In genomic region chr19:49148784-49149651, GRCh38 we compare ENCODE assay signal across 8 cellular contexts. TPM values are rescaled to one million over a fixed set of nuclear protein-coding genes. Genes with fewer than 3 reads are reported as not detected.
A peak's percentile ranks its signal among the peaks of the same experiment; 100 is the strongest.
DNase-seq lines count a peak whose midpoint lies in the region; ATAC-seq and TF ChIP-seq lines count a peak whose summit lies in the region.

No MANE protein-coding gene starts in this region.

- no peaks in the 10 kb centered on the region for H3K9me3 ChIP-seq in T-helper 17 cell (ENCODE audit: control insufficient read depth, low read length, poor library complexity, severe bottlenecking)
- H3K9me3 ChIP-seq in cardiac muscle cell (ENCODE audit: low read depth): no peaks in the 10 kb centered on the region
- no peaks in the 10 kb centered on the region for H3K9me3 ChIP-seq in parathyroid adenoma (ENCODE audit: control insufficient read depth, low read length)
- H3K9me3 ChIP-seq in tibial nerve: no peaks in the 10 kb centered on the region

- H3K79me2 ChIP-seq in parathyroid adenoma: no peaks in the 10 kb centered on the region

- H3K36me3 Mint-ChIP-seq in T-helper 17 cell (ENCODE audit: low read depth): peaks cover 8% of the 10 kb centered on the region

- H3K27me3 Mint-ChIP-seq in T-helper 17 cell: peaks cover 61% of the 10 kb centered on the region

- WGBS in tibial nerve, 2 donors: 2 to 3% methylated on average over 44 to 46 of the region's 49 CpGs

- peak in 1 of 2 donors; percentile 38 for TF ChIP-seq POLR2A in tibial nerve (IDR thresholded peaks at IDR 0.05)

- peak overlapping the region; percentile 85 for H2AFZ ChIP-seq in parathyroid adenoma

- H3K27ac Mint-ChIP-seq in T-helper 17 cell: no peak overlapping the region

- H3K36me3 ChIP-seq in cardiac muscle cell (no peaks in the 10 kb centered on the region), parathyroid adenoma (ENCODE audit: control insufficient read depth, insufficient read depth, low read length) (no peaks in the 10 kb centered on the region), tibial nerve (no peaks in the 10 kb centered on the region)

- TF ChIP-seq EP300 in tibial nerve (IDR thresholded peaks at IDR 0.05): peak in 1 of 2 donors; percentile 22

- H3K9ac ChIP-seq in parathyroid adenoma: no peak overlapping the region

- no peak for TF ChIP-seq CTCF in cardiac muscle cell (IDR thresholded peaks at IDR 0.05; ENCODE audit: low read depth, low read length)
- no peak for TF ChIP-seq CTCF in parathyroid adenoma (IDR thresholded peaks at IDR 0.05)
- TF ChIP-seq CTCF in tibial nerve (IDR thresholded peaks at IDR 0.05): no peak

- DNase-seq in GDM1 (lab: John Stamatoyannopoulos, UW): peak; percentile 87
- DNase-seq in NCI-H146 (lab: John Stamatoyannopoulos, UW): peak; percentile 92
- peak; percentile 64 to 72 (median 70) for DNase-seq in T-helper 17 cell
- DNase-seq in amniotic epithelial cell (ENCODE audit: low read depth): peak; percentile 88
- DNase-seq in cardiac muscle cell (ENCODE audit: low read depth in 1 of 2, low spot score in 1 of 2): peak; percentile 98 to 100
- peak; percentile 96 to 99 for DNase-seq in tibial nerve (ENCODE audit: low spot score in 2 of 2)

- H3K4me1 ChIP-seq in cardiac muscle cell (ENCODE audit: low read depth) (peaks cover 18% of the 10 kb centered on the region), parathyroid adenoma (peaks cover 6% of the 10 kb centered on the region), tibial nerve (peaks cover 0 to 55% (median 24%) of the 10 kb centered on the region in 4 donors)

- peak overlapping the region; percentile 86 for H3K4me3 Mint-ChIP-seq in T-helper 17 cell

- peak overlapping the region; percentile 78 for H3K4me2 ChIP-seq in parathyroid adenoma (ENCODE audit: low read length)

- ATAC-seq in T-helper 17 cell (peak; percentile 65), HG02840 (IDR thresholded peaks at IDR 0.05; ENCODE audit: low FRiP score, unreplicated experiment) (no peak)

- H3K4me1 Mint-ChIP-seq in T-helper 17 cell: peaks cover 28% of the 10 kb centered on the region

- H3K27me3 ChIP-seq in cardiac muscle cell: no peaks in the 10 kb centered on the region
- H3K27me3 ChIP-seq in parathyroid adenoma (ENCODE audit: control insufficient read depth, insufficient read depth, low read length): no peaks in the 10 kb centered on the region
- peaks cover 0 to 34% of the 10 kb centered on the region in 2 donors for H3K27me3 ChIP-seq in tibial nerve

- H3K4me3 ChIP-seq in cardiac muscle cell (peak overlapping the region; percentile 56), parathyroid adenoma (ENCODE audit: low read depth, low read length) (peak overlapping the region; percentile 79), tibial nerve (peak overlapping the region; percentile 46 to 71 (median 53))

- peak overlapping the region; percentile 90 for H3K27ac ChIP-seq in cardiac muscle cell
- H3K27ac ChIP-seq in parathyroid adenoma: peak overlapping the region; percentile 86
- H3K27ac ChIP-seq in tibial nerve: peak overlapping the region in 3 of 4 donors; percentile 62 to 77 (median 73)

RNA-seq across cellular contexts. Expression of gene HRC, which starts 6.2 kb away (rescaled TPM):
- not detected for total RNA-seq in T-helper 17 cell
- 255 and 389 TPM in 2 replicates for total RNA-seq in cardiac muscle cell
- polyA plus RNA-seq in cardiac muscle cell: 184 and 255 TPM in 2 replicates
- 1 to 10 TPM in 3 of 4 donors, under 1 TPM in 1; 0.60 to 4.3 (median 2.6) TPM for total RNA-seq in tibial nerve

RNA-seq across cellular contexts. Expression of gene TRPM4, which starts 8.6 kb away (rescaled TPM):
- under 1 TPM in 1 of 2 donors, not detected in 1; 0.25 TPM for total RNA-seq in T-helper 17 cell
- 51.3 and 106 TPM in 2 replicates for total RNA-seq in cardiac muscle cell
- polyA plus RNA-seq in cardiac muscle cell: 74.2 and 119 TPM in 2 replicates
- 10 to 100 TPM; 12.6 to 22.4 (median 16.7) TPM for total RNA-seq in tibial nerve

RNA-seq across cellular contexts. Expression of gene PPFIA3, which starts 29.7 kb away (rescaled TPM):
- total RNA-seq in T-helper 17 cell (1 to 10 TPM; 2.6 to 3.9 TPM), cardiac muscle cell (27.3 and 30.4 TPM in 2 replicates), tibial nerve (1 to 10 TPM; 1.8 to 6.7 (median 3.5) TPM)
- 29.3 and 32.5 TPM in 2 replicates for polyA plus RNA-seq in cardiac muscle cell

RNA-seq across cellular contexts. Expression of gene C19orf73, which starts 30.1 kb away (rescaled TPM):
- total RNA-seq in T-helper 17 cell (1 to 10 TPM; 3.6 to 3.9 TPM), cardiac muscle cell (2.1 and 12.5 TPM in 2 replicates), tibial nerve (1 to 10 TPM in 3 of 4 donors, not detected in 1; 1.0 to 7.8 (median 5.0) TPM)
- 3.7 and 9.6 TPM in 2 replicates for polyA plus RNA-seq in cardiac muscle cell

RNA-seq across cellular contexts. Expression of gene LIN7B, which starts 34.8 kb away (rescaled TPM):
- 1 to 10 TPM; 4.7 to 5.2 TPM for total RNA-seq in T-helper 17 cell
- total RNA-seq in cardiac muscle cell: 20.0 and 24.5 TPM in 2 replicates
- 34.6 and 37.8 TPM in 2 replicates for polyA plus RNA-seq in cardiac muscle cell
- 10 to 100 TPM; 15.7 to 24.9 (median 19.6) TPM for total RNA-seq in tibial nerve

Comparison
In these comparisons a context has a peak if more than half of its experiments do, and no peak if none do; other contexts are left out.
1. RNA of gene HRC, which starts 6.2 kb away (total RNA-seq): 255 to 389 TPM in cardiac muscle cell; 0.60 to 4.3 TPM in tibial nerve and not detected in T-helper 17 cell; every median in the first group is over 10 times any median in the second.
2. RNA of gene TRPM4, which starts 8.6 kb away (total RNA-seq): 51.3 to 106 TPM in cardiac muscle cell and 12.6 to 22.4 TPM in tibial nerve; 0.25 TPM in T-helper 17 cell; every median in the first group is over 4 times any median in the second.
3. Peak in every context shown above with its lines, with median percentiles within 50 percentile points of each other: DNase-seq, H3K27ac ChIP-seq and H3K4me3 ChIP-seq.